1 cellular context compared by ENCODE assay signal in the genomic region with DNA sequence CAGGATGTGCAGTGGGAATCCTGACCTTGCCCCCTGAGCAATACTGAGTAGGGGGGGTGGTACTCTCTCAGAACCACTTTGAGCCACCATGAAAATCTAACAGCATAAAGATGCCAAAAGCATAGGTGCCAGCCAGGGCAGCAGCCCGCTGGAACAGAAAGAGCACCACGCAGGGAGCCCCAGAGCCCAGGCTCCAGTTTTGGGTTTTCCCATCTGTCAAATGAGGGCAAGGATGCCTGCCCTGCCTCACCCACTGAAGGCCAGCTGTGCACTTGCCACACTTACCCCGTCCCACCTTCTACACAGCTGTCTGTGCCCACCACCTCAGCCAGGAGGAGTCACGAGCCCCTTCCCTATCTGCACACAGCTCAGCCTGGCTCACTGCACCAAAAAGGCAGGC.
TF ChIP-seq lines count a peak whose summit lies in the region.

No MANE protein-coding gene starts in this region.

TF ChIP-seq in H1, 55 proteins besides CTCF, POLR2A, EP300 and RAD21:
- TF ChIP-seq POLR2AphosphoS5 (IDR thresholded peaks at IDR 0.05; ENCODE audit: low read depth, low read length) (no peak), ASH2L (IDR thresholded peaks at IDR 0.05; ENCODE audit: low read length) (no peak)
